ENCODE assay signal across 11 cellular contexts in the genomic region with DNA sequence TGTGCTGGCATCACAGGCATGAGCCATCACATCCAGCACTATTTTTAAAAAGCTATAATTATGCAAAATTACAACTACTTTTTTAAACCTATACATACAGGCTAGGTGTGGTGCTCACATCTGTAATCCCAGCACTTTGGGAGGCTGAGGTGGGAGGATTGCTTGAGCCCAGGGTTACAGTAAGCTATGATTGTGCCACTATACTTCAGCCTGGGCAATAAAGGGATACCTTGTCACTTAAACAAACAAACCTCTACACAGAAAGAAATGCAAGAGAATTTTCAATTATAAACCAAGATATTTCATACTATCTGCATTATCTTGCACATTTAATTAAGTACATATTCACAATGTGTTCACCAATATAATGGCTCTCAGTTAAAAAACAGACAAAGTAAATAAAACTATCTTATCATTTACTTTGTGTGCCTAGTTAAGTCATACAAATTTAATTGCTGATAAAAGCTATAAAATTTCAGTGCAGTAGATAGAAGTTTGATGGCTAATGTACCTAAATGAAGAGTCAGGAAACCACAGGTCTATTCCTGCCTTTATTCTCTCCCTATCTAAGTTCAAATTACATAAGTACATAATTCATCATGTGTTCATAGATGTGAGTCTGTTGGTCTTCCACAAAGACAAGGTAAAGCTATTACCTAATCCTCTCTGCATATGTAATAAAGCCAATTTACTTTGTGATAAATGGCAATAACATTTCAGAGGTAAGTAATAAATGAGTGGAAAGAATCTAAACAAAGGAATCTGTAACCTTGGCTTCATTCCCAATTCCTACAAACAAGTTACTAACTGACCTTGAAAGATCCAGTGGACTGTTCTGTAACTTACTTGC. TPM values are rescaled to one million over a fixed set of nuclear protein-coding genes. Genes with fewer than 3 reads are reported as not detected.
DNase-seq lines count a peak whose midpoint lies in the region; ATAC-seq and TF ChIP-seq lines count a peak whose summit lies in the region.
"Had no signal": no experiment of that assay in that cellular context is flagged by ENCODE, and none has a peak within 500 bp of the region (broad histone marks: within the 10 kb centered on the region; RNA-seq: fewer than 3 reads in every experiment).

No MANE protein-coding gene starts in this region.

- H3K27me3 Mint-ChIP-seq in natural killer cell treated with Interleukin-12 subunit alpha and Interleukin-12 subunit beta and Interleukin-15 and Interleukin-18, amount 100 ng/mL, for 72 hours, result peaks cover 0 to 3% of the 10 kb centered on the region in 2 donors

- H3K4me3 ChIP-seq in mucosa of descending colon (no peak overlapping the region), spleen (no peak overlapping the region)
- H3K4me3 ChIP-seq: smooth muscle cell, uterus had no signal

- no peak for TF ChIP-seq CTCF in mucosa of descending colon (IDR thresholded peaks at IDR 0.05)
- no peak for TF ChIP-seq CTCF in spleen (IDR thresholded peaks at IDR 0.05 in 8 of 11, conservative IDR thresholded peaks at IDR 0.05 in 3 of 11)

- H3K4me3 Mint-ChIP-seq in natural killer cell treated with Interleukin-12 subunit alpha and Interleukin-12 subunit beta and Interleukin-15 and Interleukin-18, amount 100 ng/mL, for 72 hours, result no peak overlapping the region
- H3K4me3 Mint-ChIP-seq: nephron progenitor cell had no signal

- H3K27ac ChIP-seq in spleen, result peak overlapping the region in 4 of 8 donors; percentile 5 to 61 (median 27)
- H3K27ac ChIP-seq: uterus had no signal

- no peaks in the 10 kb centered on the region for H3K27me3 ChIP-seq in spleen (replicated peaks in 1 of 7)
- H3K27me3 ChIP-seq: uterus had no signal

- DNase-seq in HEK293T (ENCODE audit: extremely low spot score) (no peak), NCI-H2081 treated with DMSO at 0.1 percent for 48 hours (lab: John Stamatoyannopoulos, UW) (peak; percentile 65), SW480 (ENCODE audit: low spot score) (peak; percentile 78), mucosa of descending colon (no peak), spleen (no peak)
- DNase-seq in natural killer cell treated with Interleukin-12 subunit alpha and Interleukin-12 subunit beta and Interleukin-15 and Interleukin-18, amount 100 ng/mL, for 72 hours (ENCODE audit: low spot score), result no peak
- no peak for DNase-seq in activated T-cell treated with anti-CD3 and anti-CD28 coated beads, Interleukin-2, amount 50 U/mL, for 48 hours
- DNase-seq: nephron progenitor cell, T-helper 2 cell, uterus had no signal

- CTCF ChIA-PET in HEK293T (lab: Yijun Ruan, JAX), result no interaction called here

- no peaks in the 10 kb centered on the region for H3K36me3 ChIP-seq in mucosa of descending colon (ENCODE audit: low read depth)
- H3K36me3 ChIP-seq in spleen, result no peaks in the 10 kb centered on the region
- H3K36me3 ChIP-seq: uterus had no signal

- H3K9me3 Mint-ChIP-seq in natural killer cell treated with Interleukin-12 subunit alpha and Interleukin-12 subunit beta and Interleukin-15 and Interleukin-18, amount 100 ng/mL, for 72 hours, result no peaks in the 10 kb centered on the region

- peak; percentile 96 for ATAC-seq in mucosa of descending colon
- no peak for ATAC-seq in natural killer cell treated with Interleukin-12 subunit alpha and Interleukin-12 subunit beta and Interleukin-15 and Interleukin-18, amount 100 ng/mL, for 72 hours

- POLR2A ChIA-PET in HEK293T (lab: Yijun Ruan, JAX), result interaction anchor here (0.8 to 1.5 kb wide), 2 partner anchors 9 to 57 kb away, joined by 3 to 5 read pairs; a partner anchor contains a TSS

- H3K27ac Mint-ChIP-seq in natural killer cell treated with Interleukin-12 subunit alpha and Interleukin-12 subunit beta and Interleukin-15 and Interleukin-18, amount 100 ng/mL, for 72 hours, result no peak overlapping the region
- H3K27ac Mint-ChIP-seq: nephron progenitor cell had no signal

- intact Hi-C loops in mucosa of descending colon (cut with DNase I, micrococcal nuclease), result no loop called here
- intact Hi-C loops in spleen (cut with DNase I; ENCODE audit: low total_unique reads), result no loop called here

- no peak for TF ChIP-seq POLR2A in spleen (IDR thresholded peaks at IDR 0.05)

- no peaks in the 10 kb centered on the region for H3K4me1 Mint-ChIP-seq in natural killer cell treated with Interleukin-12 subunit alpha and Interleukin-12 subunit beta and Interleukin-15 and Interleukin-18, amount 100 ng/mL, for 72 hours (ENCODE audit: low read depth in 2 of 2)

- no peaks in the 10 kb centered on the region for H3K36me3 Mint-ChIP-seq in natural killer cell treated with Interleukin-12 subunit alpha and Interleukin-12 subunit beta and Interleukin-15 and Interleukin-18, amount 100 ng/mL, for 72 hours

- H3K9me3 ChIP-seq in mucosa of descending colon (no peaks in the 10 kb centered on the region), spleen (no peaks in the 10 kb centered on the region)
- H3K9me3 ChIP-seq: uterus had no signal

- H3K4me1 ChIP-seq in mucosa of descending colon (ENCODE audit: low read depth), result peaks cover 16% of the 10 kb centered on the region
- H3K4me1 ChIP-seq in spleen, result peaks cover 0 to 9% (median 0%) of the 10 kb centered on the region in 6 donors
- H3K4me1 ChIP-seq: uterus had no signal

TF ChIP-seq in HEK293T, 16 proteins besides CTCF, POLR2A, EP300 and RAD21:
- TF ChIP-seq FOXM1 (IDR thresholded peaks at IDR 0.05; ENCODE audit: borderline replicate concordance) (no peak), FOXK2 (IDR thresholded peaks at IDR 0.05) (no peak), BHLHE40 (IDR thresholded peaks at IDR 0.05; ENCODE audit: borderline replicate concordance) (no peak), ARNT (IDR thresholded peaks at IDR 0.05) (no peak), TARDBP (IDR thresholded peaks at IDR 0.05) (no peak), NFRKB (IDR thresholded peaks at IDR 0.05) (no peak), SP1 (IDR thresholded peaks at IDR 0.05) (no peak), HDGF (IDR thresholded peaks at IDR 0.05; ENCODE audit: borderline replicate concordance) (no peak)
- TF ChIP-seq, protein P1, sequence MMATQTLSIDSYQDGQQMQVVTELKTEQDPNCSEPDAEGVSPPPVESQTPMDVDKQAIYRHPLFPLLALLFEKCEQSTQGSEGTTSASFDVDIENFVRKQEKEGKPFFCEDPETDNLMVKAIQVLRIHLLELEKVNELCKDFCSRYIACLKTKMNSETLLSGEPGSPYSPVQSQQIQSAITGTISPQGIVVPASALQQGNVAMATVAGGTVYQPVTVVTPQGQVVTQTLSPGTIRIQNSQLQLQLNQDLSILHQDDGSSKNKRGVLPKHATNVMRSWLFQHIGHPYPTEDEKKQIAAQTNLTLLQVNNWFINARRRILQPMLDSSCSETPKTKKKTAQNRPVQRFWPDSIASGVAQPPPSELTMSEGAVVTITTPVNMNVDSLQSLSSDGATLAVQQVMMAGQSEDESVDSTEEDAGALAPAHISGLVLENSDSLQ (IDR thresholded peaks at IDR 0.05), result peak; percentile 26; the same call in 1 of the 2 replicates

RNA-seq across cellular contexts. Expression of a gene that starts 9.0 kb away (rescaled TPM):
- total RNA-seq in mucosa of descending colon, result 10 to 100 TPM; 26.7 to 83.7 (median 26.8) TPM
- total RNA-seq in natural killer cell treated with Interleukin-12 subunit alpha and Interleukin-12 subunit beta and Interleukin-15 and Interleukin-18, amount 100 ng/mL, for 72 hours, result 100 to 1,000 TPM in 1 of 2 donors, 10 to 100 TPM in 1; 78.0 to 161 TPM
- total RNA-seq in spleen, result 100 to 1,000 TPM in 3 of 7 donors, 10 to 100 TPM in 4; 70.2 to 138 (median 97.6) TPM
- polyA plus RNA-seq in spleen, result 10 to 100 TPM; 11.7 to 36.6 (median 15.8) TPM

Comparison
In these comparisons a context has a peak if more than half of its experiments do, and no peak if none do; other contexts are left out.
1. DNase-seq: peak in NCI-H2081 treated with DMSO at 0.1 percent for 48 hours (single experiment) and SW480 (single experiment); none in HEK293T (single experiment), mucosa of descending colon (0 of 3), natural killer cell treated with Interleukin-12 subunit alpha and Interleukin-12 subunit beta and Interleukin-15 and Interleukin-18, amount 100 ng/mL, for 72 hours (single experiment), activated T-cell treated with anti-CD3 and anti-CD28 coated beads, Interleukin-2, amount 50 U/mL, for 48 hours (0 of 2) and spleen (single experiment).